In genomic region chr6:117495873-117496272, GRCh38 we compare ENCODE assay signal across 23 cellular contexts. TPM values are rescaled to one million over a fixed set of nuclear protein-coding genes. Genes with fewer than 3 reads are reported as not detected.
DNase-seq lines count a peak whose midpoint lies in the region; TF ChIP-seq lines count a peak whose summit lies in the region.
"Had no signal": no experiment of that assay in that cellular context is flagged by ENCODE, and none has a peak within 500 bp of the region (broad histone marks: within the 10 kb centered on the region; RNA-seq: fewer than 3 reads in every experiment).

No MANE protein-coding gene starts in this region.

- no peak overlapping the region for H2AFZ ChIP-seq in mammary epithelial cell (ENCODE audit: low read depth, low read length)

- H3K9me3 ChIP-seq in breast epithelium (no peaks in the 10 kb centered on the region), mammary epithelial cell (replicated peaks; ENCODE audit: insufficient read depth, low read length) (no peaks in the 10 kb centered on the region), subcutaneous abdominal adipose tissue (ENCODE audit: control insufficient read depth in 5 of 5, low read length in 5 of 5) (no peaks in the 10 kb centered on the region), transverse colon (no peaks in the 10 kb centered on the region)
- H3K9me3 ChIP-seq: BLaER1, colonic mucosa, testis had no signal

- peak overlapping the region; percentile 67 for H3K4me3 Mint-ChIP-seq in MCF 10A (ENCODE audit: unreplicated experiment)
- H3K4me3 Mint-ChIP-seq: activated CD8-positive, alpha-beta memory T cell treated with anti-CD3 and anti-CD28 coated beads, Interleukin-2, amount 10 ng/mL, durations not matched to agents 7 days and 5 days had no signal

- H3K4me1 ChIP-seq in breast epithelium = no peaks in the 10 kb centered on the region
- peaks cover 57% of the 10 kb centered on the region for H3K4me1 ChIP-seq in mammary epithelial cell (ENCODE audit: insufficient read depth, low read length)
- peaks cover 0 to 38% (median 9%) of the 10 kb centered on the region in 5 donors for H3K4me1 ChIP-seq in subcutaneous abdominal adipose tissue (ENCODE audit: control insufficient read depth in 5 of 5, insufficient read depth in 5 of 5, low read length in 5 of 5)
- peaks cover 0 to 36% (median 21%) of the 10 kb centered on the region in 4 donors for H3K4me1 ChIP-seq in transverse colon
- H3K4me1 ChIP-seq: BLaER1, testis had no signal

- in situ Hi-C loops in mammary epithelial cell (cut with MboI; ENCODE audit: low sequenced_read_pairs in 2 of 2) (no loop called here), transverse colon (cut with MboI; ENCODE audit: low pct_ligation_motif_present in 1 of 4, low pct_unique_long_range_greater_than_20kb in 1 of 4, low sequenced_read_pairs in 3 of 4) (no loop called here)

- no TSS peak for BruUV-seq in MCF 10A (replicated peaks; lab: Mats Ljungman, UMichigan)
- BruUV-seq in mammary epithelial cell (replicated peaks; lab: Mats Ljungman, UMichigan) = TSS peak; percentile 76

- no peak overlapping the region for H3K27ac ChIP-seq in breast epithelium
- H3K27ac ChIP-seq in mammary epithelial cell (ENCODE audit: insufficient read depth, low read depth, low read length) = peak overlapping the region; percentile 95
- H3K27ac ChIP-seq in subcutaneous abdominal adipose tissue (ENCODE audit: low read depth, low read length) = peak overlapping the region; percentile 19
- H3K27ac ChIP-seq in transverse colon = no peak overlapping the region
- H3K27ac ChIP-seq: 22Rv1, BLaER1, colonic mucosa, KMS-11, testis had no signal

- peak overlapping the region; percentile 98 for H3K27ac Mint-ChIP-seq in MCF 10A (ENCODE audit: low read depth, unreplicated experiment)
- H3K27ac Mint-ChIP-seq: activated CD8-positive, alpha-beta memory T cell treated with anti-CD3 and anti-CD28 coated beads, Interleukin-2, amount 10 ng/mL, durations not matched to agents 7 days and 5 days had no signal

- H3K9me3 Mint-ChIP-seq in MCF 10A (ENCODE audit: unreplicated experiment) = no peaks in the 10 kb centered on the region

- POLR2A ChIA-PET in MCF 10A (lab: Yijun Ruan, JAX) = interaction anchor here (0.7 to 8.3 kb wide), 12 partner anchors 12 to 105 kb away, joined by 3 to 165 read pairs (median 10); partner anchors contain the start of genes DCBLD1, GOPC and ROS1

- intact Hi-C loops in MCF 10A (cut with micrococcal nuclease) = loop anchor here (5.0 kb wide), 2 partner anchors 44 to 46 kb away; no protein-coding TSS in a partner anchor
- intact Hi-C loops in breast epithelium (cut with DNase I; ENCODE audit: low total_unique reads) = no loop called here
- intact Hi-C loops in mammary epithelial cell (cut with micrococcal nuclease) = loop anchor here (1.0 to 2.0 kb wide), 2 partner anchors 13 to 55 kb away; no protein-coding TSS in a partner anchor
- intact Hi-C loops in transverse colon (cut with DNase I; ENCODE audit: low total_unique reads) = no loop called here

- no peak overlapping the region for H3K4me3 ChIP-seq in breast epithelium
- H3K4me3 ChIP-seq in mammary epithelial cell (replicated peaks in 1 of 3; ENCODE audit: insufficient read depth in 1 of 3, low read depth in 2 of 3, low read length in 3 of 3) = no peak overlapping the region
- H3K4me3 ChIP-seq in fibroblast of villous mesenchyme (ENCODE audit: low read depth, low read length) = no peak overlapping the region
- H3K4me3 ChIP-seq in subcutaneous abdominal adipose tissue (ENCODE audit: low read depth in 1 of 5, low read length in 5 of 5) = no peak overlapping the region
- no peak overlapping the region for H3K4me3 ChIP-seq in transverse colon
- H3K4me3 ChIP-seq: BLaER1, colonic mucosa, testis had no signal

- DNase-seq in MCF 10A (ENCODE audit: unreplicated experiment) = no peak
- DNase-seq in breast epithelium (ENCODE audit: low spot score in 2 of 2) = no peak
- DNase-seq in mammary epithelial cell = peak; percentile 35
- peak; percentile 45 for DNase-seq in fibroblast of villous mesenchyme (ENCODE audit: low read depth)
- DNase-seq in SK-N-DZ (ENCODE audit: low spot score) = no peak
- no peak for DNase-seq in SIG-M5 (lab: John Stamatoyannopoulos, UW)
- no peak for DNase-seq in transverse colon
- DNase-seq: activated CD4-positive, alpha-beta T cell treated with anti-CD3 and anti-CD28 coated beads for 4 hours; activated CD8-positive, alpha-beta memory T cell treated with anti-CD3 and anti-CD28 coated beads, Interleukin-2, amount 10 ng/mL, durations not matched to agents 7 days and 5 days; activated effector memory CD4-positive, alpha-beta T cell treated with anti-CD3 and anti-CD28 coated beads, Interleukin-2, amount 50 U/mL, for 16 hours; amygdala; Calu3; colonic mucosa; H7; NCI-H1105 treated with DMSO at 0.1 percent for 48 hours; NCI-H524 treated with DMSO at 0.1 percent for 48 hours; stimulated activated CD4-positive, alpha-beta T cell treated with anti-CD3 and anti-CD28 coated beads, Interleukin-12 subunit alpha, Interleukin-12 subunit beta, amount 100 ng/mL, for 4 hours; testis had no signal

- TF ChIP-seq POLR2A in breast epithelium (IDR thresholded peaks at IDR 0.05) = no peak
- no peak for TF ChIP-seq POLR2A in transverse colon (IDR thresholded peaks at IDR 0.05)

- H4K20me1 ChIP-seq in mammary epithelial cell (ENCODE audit: insufficient read depth, low read length) = no peaks in the 10 kb centered on the region
- H4K20me1 ChIP-seq: BLaER1 had no signal

- CTCF ChIA-PET in MCF 10A (lab: Yijun Ruan, JAX) (interaction anchor here (0.6 to 2.0 kb wide), 4 partner anchors 10 to 102 kb away, joined by 3 to 23 read pairs (median 4); no protein-coding TSS in a partner anchor), mammary epithelial cell (lab: Charles Lee; ENCODE audit: low non-redundant PET) (no interaction called here)

- WGBS in mammary epithelial cell (ENCODE audit: low coverage, missing lambda C conversion rate) = 56% methylated on average over 2 of the region's 2 CpGs
- 89 to 91% methylated on average over 2 of the region's 2 CpGs for WGBS in transverse colon (ENCODE audit: low coverage in 1 of 2), 2 donors

- peak overlapping the region; percentile 86 for H3K4me2 ChIP-seq in mammary epithelial cell (ENCODE audit: insufficient read depth, low read depth, low read length)
- H3K4me2 ChIP-seq: BLaER1, KMS-11 had no signal

- H3K36me3 Mint-ChIP-seq in MCF 10A (ENCODE audit: insufficient read depth, unreplicated experiment) = peaks cover 6% of the 10 kb centered on the region
- H3K36me3 Mint-ChIP-seq: activated CD8-positive, alpha-beta memory T cell treated with anti-CD3 and anti-CD28 coated beads, Interleukin-2, amount 10 ng/mL, durations not matched to agents 7 days and 5 days had no signal

- H3K9ac ChIP-seq in mammary epithelial cell (ENCODE audit: insufficient read depth, low read length) = peak overlapping the region; percentile 74
- no peak overlapping the region for H3K9ac ChIP-seq in subcutaneous abdominal adipose tissue (ENCODE audit: low read length in 5 of 5)
- H3K9ac ChIP-seq: BLaER1, KMS-11 had no signal

- dilution Hi-C loops in mammary epithelial cell (cut with HindIII; ENCODE audit: low sequenced_read_pairs) = no loop called here

- H3K36me3 ChIP-seq in breast epithelium (no peaks in the 10 kb centered on the region), mammary epithelial cell (ENCODE audit: insufficient read depth, low read length) (no peaks in the 10 kb centered on the region), subcutaneous abdominal adipose tissue (ENCODE audit: control insufficient read depth in 5 of 5, insufficient read depth in 5 of 5, low read length in 5 of 5) (no peaks in the 10 kb centered on the region), transverse colon (no peaks in the 10 kb centered on the region)
- H3K36me3 ChIP-seq: BLaER1, colonic mucosa had no signal

- TF ChIP-seq CTCF in MCF 10A (IDR thresholded peaks at IDR 0.05; ENCODE audit: unreplicated experiment) = no peak
- no peak for TF ChIP-seq CTCF in breast epithelium (IDR thresholded peaks at IDR 0.05)
- no peak for TF ChIP-seq CTCF in mammary epithelial cell (conservative IDR thresholded peaks at IDR 0.05 in 1 of 2, IDR thresholded peaks at IDR 0.05 in 1 of 2; ENCODE audit: extremely low read depth in 1 of 2, insufficient read depth in 1 of 2, low read depth in 1 of 2, low read length in 2 of 2)
- TF ChIP-seq CTCF in fibroblast of villous mesenchyme (IDR thresholded peaks at IDR 0.05; ENCODE audit: insufficient read depth, low read depth, low read length) = no peak
- TF ChIP-seq CTCF in transverse colon (IDR thresholded peaks at IDR 0.05) = no peak

- H3K79me2 ChIP-seq in mammary epithelial cell (ENCODE audit: insufficient read depth, low read length) = peaks cover 91% of the 10 kb centered on the region

- H3K27me3 Mint-ChIP-seq in MCF 10A (ENCODE audit: insufficient read depth, unreplicated experiment) = no peaks in the 10 kb centered on the region

- peaks cover 53% of the 10 kb centered on the region for H3K4me1 Mint-ChIP-seq in MCF 10A (ENCODE audit: insufficient read depth, unreplicated experiment)

- TF ChIP-seq EP300 in transverse colon (IDR thresholded peaks at IDR 0.05; ENCODE audit: low read depth) = no peak

- no peaks in the 10 kb centered on the region for H3K27me3 ChIP-seq in breast epithelium
- no peaks in the 10 kb centered on the region for H3K27me3 ChIP-seq in mammary epithelial cell (ENCODE audit: insufficient read depth, low read length)
- no peaks in the 10 kb centered on the region for H3K27me3 ChIP-seq in subcutaneous abdominal adipose tissue (ENCODE audit: control insufficient read depth in 5 of 5, insufficient read depth in 4 of 5, low read length in 5 of 5)
- no peaks in the 10 kb centered on the region for H3K27me3 ChIP-seq in transverse colon
- H3K27me3 ChIP-seq: BLaER1, colonic mucosa, testis had no signal

RNA-seq across cellular contexts. Expression of gene DCBLD1, which starts 13.4 kb away (rescaled TPM):
- total RNA-seq in MCF 10A (2022) (25.4 and 26.8 TPM in 2 replicates), breast epithelium (10 to 100 TPM; 10.4 to 16.0 (median 11.8) TPM), mammary epithelial cell (10 to 100 TPM; 34.6 to 84.0 TPM), fibroblast of villous mesenchyme (39.0 and 69.1 TPM in 2 replicates), transverse colon (10 to 100 TPM in 2 of 4 donors, 1 to 10 TPM in 2; 2.2 to 19.4 (median 10.7) TPM)
- 30.9 TPM for polyA plus RNA-seq in mammary epithelial cell
- 37.9 TPM for polyA minus RNA-seq in mammary epithelial cell
- 8.6 and 11.5 TPM in 2 replicates for polyA plus RNA-seq in SK-N-DZ (2014; cell fraction: cytosol; rRNA removed)
- polyA plus RNA-seq in SK-N-DZ (2014; cell fraction: nucleus; rRNA removed) = 4.8 and 8.0 TPM in 2 replicates
- total RNA-seq: G401 had no signal

Comparison
In these comparisons a context has a peak if more than half of its experiments do, and no peak if none do; other contexts are left out.
1. DNase-seq: peak in mammary epithelial cell (single experiment) and fibroblast of villous mesenchyme (single experiment); none in MCF 10A (single experiment), breast epithelium (0 of 2), SK-N-DZ (single experiment), SIG-M5 (single experiment) and transverse colon (single experiment).
2. H3K27ac ChIP-seq: peak in mammary epithelial cell (single experiment) and subcutaneous abdominal adipose tissue (single experiment); none in breast epithelium (0 of 2) and transverse colon (0 of 4).
3. intact Hi-C loops: an anchor here in MCF 10A (5.0 kb wide) and mammary epithelial cell (1.0 to 2.0 kb wide); none called in breast epithelium and transverse colon.